Comparison of ENCODE assay signal across 8 cellular contexts in the genomic region with DNA sequence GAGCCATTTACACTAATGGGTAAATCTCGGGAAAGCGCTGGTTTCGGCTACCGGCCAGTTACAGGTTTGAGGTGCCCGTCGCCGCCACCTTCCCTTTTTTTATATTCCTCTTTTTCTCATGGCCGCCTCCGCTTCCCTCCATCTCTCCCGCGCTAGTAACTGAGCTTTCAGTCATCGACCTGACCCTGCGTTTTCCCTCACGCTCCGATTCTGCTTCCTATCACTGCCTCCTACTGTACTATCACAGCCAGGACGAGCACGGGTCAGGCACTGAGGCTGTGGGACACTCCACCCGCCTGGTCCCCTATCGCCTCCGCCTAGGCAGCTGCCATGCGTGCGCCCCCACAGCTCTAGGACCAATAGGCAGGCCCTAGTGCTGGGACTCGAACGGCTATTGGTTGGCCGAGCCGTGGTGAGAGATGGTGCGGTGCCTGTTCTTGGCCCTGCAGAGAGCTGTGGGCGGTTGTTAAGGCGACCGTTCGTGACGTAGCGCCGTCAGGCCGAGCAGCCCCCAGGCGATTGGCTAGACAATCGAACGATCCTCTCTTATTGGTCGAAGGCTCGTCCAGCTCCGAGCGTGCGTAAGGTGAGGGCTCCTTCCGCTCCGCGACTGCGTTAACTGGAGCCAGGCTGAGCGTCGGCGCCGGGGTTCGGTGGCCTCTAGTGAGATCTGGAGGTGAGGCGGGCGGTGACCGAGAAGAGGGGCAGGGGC. TPM values are rescaled to one million over a fixed set of nuclear protein-coding genes. Genes with fewer than 3 reads are reported as not detected.
A peak's percentile ranks its signal among the peaks of the same experiment; 100 is the strongest.
DNase-seq lines count a peak whose midpoint lies in the region; ATAC-seq and TF ChIP-seq lines count a peak whose summit lies in the region.

A gene (plus strand): TSS at position 596 of the 712 bp plus-strand sequence. CDS start 5,386 bp downstream, outside the sequence.

- DNase-seq in EH (ENCODE audit: low read depth) = peak; percentile 100
- peak; percentile 100 for DNase-seq in GM23248
- DNase-seq in LHCN-M2 (ENCODE audit: low read depth) = peak; percentile 99
- DNase-seq in RPMI7951 (ENCODE audit: low read depth) = peak; percentile 99
- peak; percentile 90 to 94 for DNase-seq in activated T-helper 1 cell treated with anti-CD3 and anti-CD28 coated beads, Interleukin-2, amount 50 U/mL, for 16 hours (ENCODE audit: low read depth in 1 of 2, low spot score in 1 of 2)
- DNase-seq in fibroblast of lung (ENCODE audit: low read depth in 2 of 2) = peak; percentile 99 to 100
- DNase-seq in naive thymus-derived CD4-positive, alpha-beta T cell = peak; percentile 82 to 97 (median 95)
- peak; percentile 92 to 97 (median 95) for DNase-seq in stimulated activated naive CD4-positive, alpha-beta T cell (lab: John Stamatoyannopoulos, UW)

- H4K20me1 ChIP-seq in GM23248 (ENCODE audit: insufficient read depth) (peaks cover 1% of the 10 kb centered on the region; the same call in 1 of the 2 replicates), fibroblast of lung (ENCODE audit: control insufficient read depth, extremely low read depth, insufficient read depth, low read length) (peaks cover 7% of the 10 kb centered on the region)

- peaks cover 46% of the 10 kb centered on the region for H3K79me2 ChIP-seq in GM23248 (ENCODE audit: insufficient read depth)
- H3K79me2 ChIP-seq in fibroblast of lung (ENCODE audit: control insufficient read depth, insufficient read depth, low read length) = peaks cover 44% of the 10 kb centered on the region

- POLR2A ChIA-PET in naive thymus-derived CD4-positive, alpha-beta T cell (lab: Charles Lee) = interaction anchor here (0.5 to 2.0 kb wide), 15 partner anchors 15 to 1821 kb away, joined by 3 to 11 read pairs (median 4); a partner anchor contains a TSS

- H3K9ac ChIP-seq in GM23248 (peak within 1 kb of the TSS; percentile 93), fibroblast of lung (ENCODE audit: insufficient read depth, low read length) (peak within 1 kb of the TSS; percentile 92)

- H3K4me1 ChIP-seq in GM23248 (ENCODE audit: insufficient read depth) = peaks cover 30% of the 10 kb centered on the region
- H3K4me1 ChIP-seq in fibroblast of lung (ENCODE audit: control insufficient read depth, extremely low read depth, insufficient read depth, low read length) = no peaks in the 10 kb centered on the region
- H3K4me1 ChIP-seq in naive thymus-derived CD4-positive, alpha-beta T cell (ENCODE audit: control insufficient read depth in 2 of 2, insufficient read depth in 2 of 2, low read length in 2 of 2) = peaks cover 8 to 10% of the 10 kb centered on the region in 2 donors

- ATAC-seq in naive thymus-derived CD4-positive, alpha-beta T cell = peak; percentile 96

- peak in 1 of 2 donors; percentile 27 for TF ChIP-seq CTCF in fibroblast of lung (conservative IDR thresholded peaks at IDR 0.05 in 1 of 2, IDR thresholded peaks at IDR 0.05 in 1 of 2; ENCODE audit: low read depth in 1 of 2, low read length in 2 of 2)

- H3K27ac ChIP-seq in GM23248 (peak within 1 kb of the TSS; percentile 89), fibroblast of lung (ENCODE audit: insufficient read depth, low read length) (peak within 1 kb of the TSS; percentile 92)
- H3K27ac ChIP-seq in naive thymus-derived CD4-positive, alpha-beta T cell (ENCODE audit: low read depth, low read length) = peak within 1 kb of the TSS; percentile 83

- H3K36me3 Mint-ChIP-seq in naive thymus-derived CD4-positive, alpha-beta T cell = peaks cover 0 to 3% (median 0%) of the 10 kb centered on the region in 5 donors

- H3K27me3 ChIP-seq in GM23248 (replicated peaks; ENCODE audit: insufficient read depth) (no peaks in the 10 kb centered on the region), fibroblast of lung (ENCODE audit: control insufficient read depth, insufficient read depth, low read length) (no peaks in the 10 kb centered on the region)
- no peaks in the 10 kb centered on the region for H3K27me3 ChIP-seq in naive thymus-derived CD4-positive, alpha-beta T cell (ENCODE audit: control insufficient read depth in 2 of 2, insufficient read depth in 2 of 2, low read length in 2 of 2)

- H3F3A ChIP-seq in GM23248 (ENCODE audit: insufficient read depth) = peaks cover 7% of the 10 kb centered on the region

- peak within 1 kb of the TSS; percentile 89 for H3K4me2 ChIP-seq in GM23248 (ENCODE audit: unreplicated experiment)
- H3K4me2 ChIP-seq in fibroblast of lung (ENCODE audit: extremely low read depth, insufficient read depth, low read length) = peak within 1 kb of the TSS; percentile 83

- CTCF ChIA-PET in naive thymus-derived CD4-positive, alpha-beta T cell (lab: Charles Lee) = interaction anchor here (0.6 to 1.6 kb wide), 5 partner anchors 15 to 412 kb away, joined by 3 to 4 read pairs (median 3); a partner anchor contains a TSS

- no peaks in the 10 kb centered on the region for H3K27me3 Mint-ChIP-seq in naive thymus-derived CD4-positive, alpha-beta T cell

- no peaks in the 10 kb centered on the region for H3K9me3 ChIP-seq in GM23248 (ENCODE audit: low read depth)
- H3K9me3 ChIP-seq in fibroblast of lung (ENCODE audit: control insufficient read depth, insufficient read depth, low read depth, low read length) = no peaks in the 10 kb centered on the region
- H3K9me3 ChIP-seq in naive thymus-derived CD4-positive, alpha-beta T cell (ENCODE audit: control insufficient read depth in 2 of 3, low read length in 3 of 3) = no peaks in the 10 kb centered on the region

- 1 to 2% methylated on average over 51 to 55 of the region's 55 CpGs for WGBS in GM23248 (ENCODE audit: low coverage in 1 of 2, low lambda C conversion rate in 2 of 2, missing lambda C conversion rate in 2 of 2), 2 experiments

- H2AFZ ChIP-seq in GM23248 = peak within 1 kb of the TSS; percentile 88
- peak within 1 kb of the TSS; percentile 95 for H2AFZ ChIP-seq in fibroblast of lung (ENCODE audit: low read length)

- H3K9me2 ChIP-seq in GM23248 (ENCODE audit: insufficient read depth) = no peaks in the 10 kb centered on the region

- intact Hi-C loops in naive thymus-derived CD4-positive, alpha-beta T cell (cut with micrococcal nuclease) = loop anchor here (1.0 to 5.0 kb wide), 19 partner anchors 99 to 1838 kb away; a partner anchor contains a TSS

- H3K36me3 ChIP-seq in GM23248 (ENCODE audit: low read depth) = no peaks in the 10 kb centered on the region
- no peaks in the 10 kb centered on the region for H3K36me3 ChIP-seq in fibroblast of lung (ENCODE audit: control insufficient read depth, insufficient read depth, low read length)
- H3K36me3 ChIP-seq in naive thymus-derived CD4-positive, alpha-beta T cell (ENCODE audit: control insufficient read depth in 2 of 3, insufficient read depth in 3 of 3, low read length in 3 of 3) = peaks cover 0 to 4% (median 0%) of the 10 kb centered on the region in 3 experiments

- peak within 1 kb of the TSS; percentile 85 for H3K4me3 ChIP-seq in GM23248
- H3K4me3 ChIP-seq in fibroblast of lung (replicated peaks in 1 of 4; ENCODE audit: control extremely low read depth in 1 of 4, insufficient read depth in 1 of 4, low read depth in 3 of 4, low read length in 4 of 4) = peak within 1 kb of the TSS; percentile 91 to 94 (median 92)
- H3K4me3 ChIP-seq in naive thymus-derived CD4-positive, alpha-beta T cell (ENCODE audit: low read length) = peak within 1 kb of the TSS; percentile 85

- no peaks in the 10 kb centered on the region for H3K9me3 Mint-ChIP-seq in naive thymus-derived CD4-positive, alpha-beta T cell

- in situ Hi-C loops in GM23248 (cut with MboI) = no loop called here

- peaks cover 18 to 41% (median 37%) of the 10 kb centered on the region in 7 donors for H3K4me1 Mint-ChIP-seq in naive thymus-derived CD4-positive, alpha-beta T cell

- H3K4me3 Mint-ChIP-seq in naive thymus-derived CD4-positive, alpha-beta T cell = no peak within 1 kb of the TSS

- H3K27ac Mint-ChIP-seq in naive thymus-derived CD4-positive, alpha-beta T cell = no peak within 1 kb of the TSS

RNA-seq across cellular contexts. Expression of the gene that starts here (rescaled TPM):
- 18.1 and 34.0 TPM in 2 replicates for total RNA-seq in GM23248 (2014; rRNA removed; shearing (Covaris generic))
- polyA plus RNA-seq in GM23248 (2016; fragmentation: Nextera tagmentation; extraction: Ambion mirVana) = 14.4 and 17.3 TPM in 2 replicates
- 51.3 and 77.3 TPM in 2 replicates for total RNA-seq in LHCN-M2 (2014; rRNA removed)
- polyA plus RNA-seq in LHCN-M2 (2012) = 26.9 TPM
- total RNA-seq in RPMI7951 (2014; rRNA removed; shearing (Covaris generic)) = 28.4 and 33.9 TPM in 2 replicates
- 100 and 225 TPM in 2 replicates for total RNA-seq in fibroblast of lung
- 76.0 and 132 TPM in 2 replicates for polyA plus RNA-seq in fibroblast of lung
- 44.8 and 91.0 TPM in 2 replicates for polyA plus RNA-seq in fibroblast of lung (2012)
- polyA minus RNA-seq in fibroblast of lung (ENCODE audit: low replicate concordance) = 37.5 and 39.0 TPM in 2 replicates
- 10 to 100 TPM; 38.8 to 57.3 (median 43.8) TPM for total RNA-seq in naive thymus-derived CD4-positive, alpha-beta T cell
- polyA plus RNA-seq in naive thymus-derived CD4-positive, alpha-beta T cell = 10 to 100 TPM; 11.6 to 11.9 TPM

Comparison
In these comparisons a context has a peak if more than half of its experiments do, and no peak if none do; other contexts are left out.
1. Peak in every context shown above with its lines: DNase-seq, ATAC-seq, H3K4me3 ChIP-seq and H3K27ac ChIP-seq.